Comparison of ENCODE assay signal across 1 cellular context in the genomic region with DNA sequence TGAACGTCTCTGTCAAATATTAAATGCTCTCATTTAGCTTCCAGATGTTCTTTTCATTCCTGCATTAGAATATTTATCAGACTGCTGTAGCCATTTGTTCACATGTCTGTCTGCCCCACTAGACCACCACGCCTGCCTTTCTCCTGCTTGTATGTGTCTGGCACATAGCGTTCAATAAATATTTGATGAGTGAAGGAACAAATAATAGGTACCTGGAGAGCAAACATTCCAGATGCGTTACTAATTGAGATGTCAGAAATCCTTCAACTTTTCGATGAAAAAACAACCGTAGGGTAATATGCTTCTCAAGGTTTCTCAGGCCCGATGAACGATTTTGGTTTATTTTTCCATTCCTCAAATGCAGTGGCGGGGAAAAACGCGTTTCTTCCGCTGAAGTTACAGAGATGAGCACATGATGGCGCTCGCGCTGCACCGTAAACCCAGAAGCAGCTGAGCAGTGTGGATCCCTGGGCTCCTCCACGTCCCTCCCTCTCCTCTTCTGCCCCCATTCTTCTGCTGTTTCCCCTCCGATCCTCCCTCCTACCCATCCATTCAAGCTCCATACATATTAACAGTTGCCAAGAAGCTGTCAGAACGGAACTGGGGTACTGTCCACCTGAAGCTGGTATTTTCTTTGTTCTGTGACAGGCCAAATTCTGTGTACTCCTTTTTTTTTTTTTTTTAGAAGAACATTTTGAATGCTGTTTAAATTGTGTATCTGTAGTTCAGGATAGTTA.
TF ChIP-seq lines count a peak whose summit lies in the region.

No MANE protein-coding gene starts in this region.

TF ChIP-seq in K562, 482 proteins besides CTCF, POLR2A, EP300 and RAD21 (continued from another document):
- TF ChIP-seq, protein P1, sequence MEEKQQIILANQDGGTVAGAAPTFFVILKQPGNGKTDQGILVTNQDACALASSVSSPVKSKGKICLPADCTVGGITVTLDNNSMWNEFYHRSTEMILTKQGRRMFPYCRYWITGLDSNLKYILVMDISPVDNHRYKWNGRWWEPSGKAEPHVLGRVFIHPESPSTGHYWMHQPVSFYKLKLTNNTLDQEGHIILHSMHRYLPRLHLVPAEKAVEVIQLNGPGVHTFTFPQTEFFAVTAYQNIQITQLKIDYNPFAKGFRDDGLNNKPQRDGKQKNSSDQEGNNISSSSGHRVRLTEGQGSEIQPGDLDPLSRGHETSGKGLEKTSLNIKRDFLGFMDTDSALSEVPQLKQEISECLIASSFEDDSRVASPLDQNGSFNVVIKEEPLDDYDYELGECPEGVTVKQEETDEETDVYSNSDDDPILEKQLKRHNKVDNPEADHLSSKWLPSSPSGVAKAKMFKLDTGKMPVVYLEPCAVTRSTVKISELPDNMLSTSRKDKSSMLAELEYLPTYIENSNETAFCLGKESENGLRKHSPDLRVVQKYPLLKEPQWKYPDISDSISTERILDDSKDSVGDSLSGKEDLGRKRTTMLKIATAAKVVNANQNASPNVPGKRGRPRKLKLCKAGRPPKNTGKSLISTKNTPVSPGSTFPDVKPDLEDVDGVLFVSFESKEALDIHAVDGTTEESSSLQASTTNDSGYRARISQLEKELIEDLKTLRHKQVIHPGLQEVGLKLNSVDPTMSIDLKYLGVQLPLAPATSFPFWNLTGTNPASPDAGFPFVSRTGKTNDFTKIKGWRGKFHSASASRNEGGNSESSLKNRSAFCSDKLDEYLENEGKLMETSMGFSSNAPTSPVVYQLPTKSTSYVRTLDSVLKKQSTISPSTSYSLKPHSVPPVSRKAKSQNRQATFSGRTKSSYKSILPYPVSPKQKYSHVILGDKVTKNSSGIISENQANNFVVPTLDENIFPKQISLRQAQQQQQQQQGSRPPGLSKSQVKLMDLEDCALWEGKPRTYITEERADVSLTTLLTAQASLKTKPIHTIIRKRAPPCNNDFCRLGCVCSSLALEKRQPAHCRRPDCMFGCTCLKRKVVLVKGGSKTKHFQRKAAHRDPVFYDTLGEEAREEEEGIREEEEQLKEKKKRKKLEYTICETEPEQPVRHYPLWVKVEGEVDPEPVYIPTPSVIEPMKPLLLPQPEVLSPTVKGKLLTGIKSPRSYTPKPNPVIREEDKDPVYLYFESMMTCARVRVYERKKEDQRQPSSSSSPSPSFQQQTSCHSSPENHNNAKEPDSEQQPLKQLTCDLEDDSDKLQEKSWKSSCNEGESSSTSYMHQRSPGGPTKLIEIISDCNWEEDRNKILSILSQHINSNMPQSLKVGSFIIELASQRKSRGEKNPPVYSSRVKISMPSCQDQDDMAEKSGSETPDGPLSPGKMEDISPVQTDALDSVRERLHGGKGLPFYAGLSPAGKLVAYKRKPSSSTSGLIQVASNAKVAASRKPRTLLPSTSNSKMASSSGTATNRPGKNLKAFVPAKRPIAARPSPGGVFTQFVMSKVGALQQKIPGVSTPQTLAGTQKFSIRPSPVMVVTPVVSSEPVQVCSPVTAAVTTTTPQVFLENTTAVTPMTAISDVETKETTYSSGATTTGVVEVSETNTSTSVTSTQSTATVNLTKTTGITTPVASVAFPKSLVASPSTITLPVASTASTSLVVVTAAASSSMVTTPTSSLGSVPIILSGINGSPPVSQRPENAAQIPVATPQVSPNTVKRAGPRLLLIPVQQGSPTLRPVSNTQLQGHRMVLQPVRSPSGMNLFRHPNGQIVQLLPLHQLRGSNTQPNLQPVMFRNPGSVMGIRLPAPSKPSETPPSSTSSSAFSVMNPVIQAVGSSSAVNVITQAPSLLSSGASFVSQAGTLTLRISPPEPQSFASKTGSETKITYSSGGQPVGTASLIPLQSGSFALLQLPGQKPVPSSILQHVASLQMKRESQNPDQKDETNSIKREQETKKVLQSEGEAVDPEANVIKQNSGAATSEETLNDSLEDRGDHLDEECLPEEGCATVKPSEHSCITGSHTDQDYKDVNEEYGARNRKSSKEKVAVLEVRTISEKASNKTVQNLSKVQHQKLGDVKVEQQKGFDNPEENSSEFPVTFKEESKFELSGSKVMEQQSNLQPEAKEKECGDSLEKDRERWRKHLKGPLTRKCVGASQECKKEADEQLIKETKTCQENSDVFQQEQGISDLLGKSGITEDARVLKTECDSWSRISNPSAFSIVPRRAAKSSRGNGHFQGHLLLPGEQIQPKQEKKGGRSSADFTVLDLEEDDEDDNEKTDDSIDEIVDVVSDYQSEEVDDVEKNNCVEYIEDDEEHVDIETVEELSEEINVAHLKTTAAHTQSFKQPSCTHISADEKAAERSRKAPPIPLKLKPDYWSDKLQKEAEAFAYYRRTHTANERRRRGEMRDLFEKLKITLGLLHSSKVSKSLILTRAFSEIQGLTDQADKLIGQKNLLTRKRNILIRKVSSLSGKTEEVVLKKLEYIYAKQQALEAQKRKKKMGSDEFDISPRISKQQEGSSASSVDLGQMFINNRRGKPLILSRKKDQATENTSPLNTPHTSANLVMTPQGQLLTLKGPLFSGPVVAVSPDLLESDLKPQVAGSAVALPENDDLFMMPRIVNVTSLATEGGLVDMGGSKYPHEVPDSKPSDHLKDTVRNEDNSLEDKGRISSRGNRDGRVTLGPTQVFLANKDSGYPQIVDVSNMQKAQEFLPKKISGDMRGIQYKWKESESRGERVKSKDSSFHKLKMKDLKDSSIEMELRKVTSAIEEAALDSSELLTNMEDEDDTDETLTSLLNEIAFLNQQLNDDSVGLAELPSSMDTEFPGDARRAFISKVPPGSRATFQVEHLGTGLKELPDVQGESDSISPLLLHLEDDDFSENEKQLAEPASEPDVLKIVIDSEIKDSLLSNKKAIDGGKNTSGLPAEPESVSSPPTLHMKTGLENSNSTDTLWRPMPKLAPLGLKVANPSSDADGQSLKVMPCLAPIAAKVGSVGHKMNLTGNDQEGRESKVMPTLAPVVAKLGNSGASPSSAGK (IDR thresholded peaks at IDR 0.05) = no peak
- TF ChIP-seq RB1 (IDR thresholded peaks at IDR 0.05; ENCODE audit: low read depth) = peak; percentile 41; the same call in 1 of the 2 replicates
- TF ChIP-seq ZNF384 (IDR thresholded peaks at IDR 0.05; ENCODE audit: low read depth, low read length) = 0 out of 2 replicates have a peak, but pooled peaks have one; percentile 43
- TF ChIP-seq SMC3 (conservative IDR thresholded peaks at IDR 0.05; ENCODE audit: insufficient read depth, low read depth, low read length) = peak; percentile 61
- no peak for TF ChIP-seq ZNF124 (CRISPR knock-in tag; IDR thresholded peaks at IDR 0.05)
- TF ChIP-seq, protein P2, sequence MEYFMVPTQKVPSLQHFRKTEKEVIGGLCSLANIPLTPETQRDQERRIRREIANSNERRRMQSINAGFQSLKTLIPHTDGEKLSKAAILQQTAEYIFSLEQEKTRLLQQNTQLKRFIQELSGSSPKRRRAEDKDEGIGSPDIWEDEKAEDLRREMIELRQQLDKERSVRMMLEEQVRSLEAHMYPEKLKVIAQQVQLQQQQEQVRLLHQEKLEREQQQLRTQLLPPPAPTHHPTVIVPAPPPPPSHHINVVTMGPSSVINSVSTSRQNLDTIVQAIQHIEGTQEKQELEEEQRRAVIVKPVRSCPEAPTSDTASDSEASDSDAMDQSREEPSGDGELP (CRISPR knock-in tag; IDR thresholded peaks at IDR 0.05; ENCODE audit: borderline replicate concordance) = peak; percentile 55
- TF ChIP-seq STAG1 (CRISPR knock-in tag; IDR thresholded peaks at IDR 0.05; ENCODE audit: borderline replicate concordance) = peak; percentile 21; the same call in 1 of the 2 replicates
- TF ChIP-seq SP2 (IDR thresholded peaks at IDR 0.05; ENCODE audit: extremely low read depth, low read depth, low read length, poor library complexity, severe bottlenecking) = no peak
- TF ChIP-seq, protein P3, sequence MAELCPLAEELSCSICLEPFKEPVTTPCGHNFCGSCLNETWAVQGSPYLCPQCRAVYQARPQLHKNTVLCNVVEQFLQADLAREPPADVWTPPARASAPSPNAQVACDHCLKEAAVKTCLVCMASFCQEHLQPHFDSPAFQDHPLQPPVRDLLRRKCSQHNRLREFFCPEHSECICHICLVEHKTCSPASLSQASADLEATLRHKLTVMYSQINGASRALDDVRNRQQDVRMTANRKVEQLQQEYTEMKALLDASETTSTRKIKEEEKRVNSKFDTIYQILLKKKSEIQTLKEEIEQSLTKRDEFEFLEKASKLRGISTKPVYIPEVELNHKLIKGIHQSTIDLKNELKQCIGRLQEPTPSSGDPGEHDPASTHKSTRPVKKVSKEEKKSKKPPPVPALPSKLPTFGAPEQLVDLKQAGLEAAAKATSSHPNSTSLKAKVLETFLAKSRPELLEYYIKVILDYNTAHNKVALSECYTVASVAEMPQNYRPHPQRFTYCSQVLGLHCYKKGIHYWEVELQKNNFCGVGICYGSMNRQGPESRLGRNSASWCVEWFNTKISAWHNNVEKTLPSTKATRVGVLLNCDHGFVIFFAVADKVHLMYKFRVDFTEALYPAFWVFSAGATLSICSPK (IDR thresholded peaks at IDR 0.05; ENCODE audit: borderline replicate concordance) = no peak
- no peak for TF ChIP-seq FOSL1 (tag; conservative IDR thresholded peaks at IDR 0.05)
